Comparison of ENCODE assay signal across 8 cellular contexts in genomic region chr1:32107742-32108661, GRCh38. TPM values are rescaled to one million over a fixed set of nuclear protein-coding genes. Genes with fewer than 3 reads are reported as not detected.
DNase-seq lines count a peak whose midpoint lies in the region; ATAC-seq and TF ChIP-seq lines count a peak whose summit lies in the region.

Gene KPNA6, plus strand, starts transcription at chr1:32108056. Its CDS starts 75 bp downstream, at chr1:32108131.

- H3K9me3 Mint-ChIP-seq in Calu3 (ENCODE audit: low read depth, unreplicated experiment) = no peaks in the 10 kb centered on the region

- H3K27ac ChIP-seq in mucosa of rectum (ENCODE audit: low read depth in 2 of 2, low read length in 2 of 2) = peak within 1 kb of the TSS; percentile 85 to 93

- peaks cover 0 to 2% of the 10 kb centered on the region in 2 donors for H3K36me3 ChIP-seq in mucosa of rectum (ENCODE audit: control insufficient read depth in 2 of 2, insufficient read depth in 2 of 2, low read length in 2 of 2)

- peaks cover 14 to 15% of the 10 kb centered on the region in 2 donors for H3K4me1 ChIP-seq in mucosa of rectum (ENCODE audit: control insufficient read depth in 2 of 2, insufficient read depth in 2 of 2, low read length in 2 of 2)

- peaks cover 10% of the 10 kb centered on the region for H3K4me1 Mint-ChIP-seq in Calu3 (ENCODE audit: low read depth, unreplicated experiment)

- H3K9ac ChIP-seq in mucosa of rectum (ENCODE audit: low read depth in 1 of 2, low read length in 2 of 2) = peak within 1 kb of the TSS; percentile 92 to 98

- H3K9me3 ChIP-seq in mucosa of rectum (ENCODE audit: control insufficient read depth in 2 of 2, low read length in 2 of 2) = no peaks in the 10 kb centered on the region

- peak; percentile 54 for ATAC-seq in GM21515 (IDR thresholded peaks at IDR 0.05; ENCODE audit: unreplicated experiment)

- H3K27me3 ChIP-seq in mucosa of rectum (ENCODE audit: control insufficient read depth in 2 of 2, insufficient read depth in 2 of 2, low read length in 2 of 2) = no peaks in the 10 kb centered on the region

- CTCF ChIA-PET in Calu3 (lab: Charles Lee) = interaction anchor here (0.6 to 1.6 kb wide), 14 partner anchors 11 to 742 kb away, joined by 3 to 9 read pairs (median 3); partner anchors contain the start of genes KHDRBS1 and TMEM39B

- TF ChIP-seq POLR2A in erythroblast (IDR thresholded peaks at IDR 0.05; ENCODE audit: low read length) = peak; percentile 75

- peak within 1 kb of the TSS; percentile 99 for H3K4me3 ChIP-seq in mucosa of rectum (ENCODE audit: low read length in 2 of 2)

- BruUV-seq in Calu3 (replicated peaks; lab: Mats Ljungman, UMichigan) = no TSS peak

- peak within 1 kb of the TSS; percentile 98 for H3K4me3 Mint-ChIP-seq in Calu3 (ENCODE audit: low read depth, unreplicated experiment)

- H3K36me3 Mint-ChIP-seq in Calu3 (ENCODE audit: insufficient read depth, unreplicated experiment) = peaks cover 23% of the 10 kb centered on the region

- intact Hi-C loops in Calu3 (cut with micrococcal nuclease; ENCODE audit: unreplicated experiment) = loop anchor here (2.0 kb wide), 1 partner anchor 41 kb away; no protein-coding TSS in a partner anchor

- no peak for TF ChIP-seq CTCF in Calu3 (IDR thresholded peaks at IDR 0.05; ENCODE audit: unreplicated experiment)

- peak within 1 kb of the TSS; percentile 81 for H3K27ac Mint-ChIP-seq in Calu3 (ENCODE audit: unreplicated experiment)

- no peaks in the 10 kb centered on the region for H3K27me3 Mint-ChIP-seq in Calu3 (ENCODE audit: unreplicated experiment)

- DNase-seq in Calu3 (peak; percentile 88), KG1 (lab: John Stamatoyannopoulos, UW) (peak; percentile 71), erythroblast (lab: John Stamatoyannopoulos, UW) (peak; percentile 97 to 98)
- DNase-seq in activated T-cell treated with anti-CD3 and anti-CD28 coated beads, Interleukin-2, amount 50 U/mL, for 1 hour = peak; percentile 89
- DNase-seq in stimulated activated CD8-positive, alpha-beta memory T cell treated with anti-CD3 and anti-CD28 coated beads, Interleukin-4, amount 100 ng/mL, for 4 hours (ENCODE audit: low read depth in 2 of 2, low spot score in 1 of 2) = peak; percentile 76 to 81

TF ChIP-seq in PFSK-1, 5 proteins besides CTCF, POLR2A, EP300 and RAD21:
- TF ChIP-seq REST (IDR thresholded peaks at IDR 0.05; ENCODE audit: insufficient read depth in 1 of 2, low read depth in 2 of 2, low read length in 2 of 2) (no peak), TAF1 (IDR thresholded peaks at IDR 0.05; ENCODE audit: borderline replicate concordance, insufficient read depth, low read length) (peak; percentile 49; the same call in 1 of the 2 replicates), SIN3A (IDR thresholded peaks at IDR 0.05; ENCODE audit: borderline replicate concordance, insufficient read depth, low read length) (peak; percentile 58; the same call in 1 of the 2 replicates), POLR2AphosphoS5 (IDR thresholded peaks at IDR 0.05; ENCODE audit: low read depth, low read length) (peak; percentile 68), FOXP2 (optimal IDR thresholded peaks at IDR 0.05; ENCODE audit: borderline replicate concordance, extremely low read depth, extremely low read length, insufficient read depth) (no peak)
TF ChIP-seq in PFSK-1: peak in this region for 3.

RNA-seq across cellular contexts. Expression of gene KPNA6, which starts in this region (rescaled TPM):
- 84.3 and 84.4 TPM in 2 replicates for total RNA-seq in Calu3 (2022)
- 9.2 TPM for polyA plus RNA-seq in PFSK-1 (2012; ENCODE audit: insufficient read length, low read depth)

Comparison
In these comparisons a context has a peak if more than half of its experiments do, and no peak if none do; other contexts are left out.
1. Peak in every context shown above with its lines: DNase-seq, ATAC-seq, H3K4me3 ChIP-seq and H3K27ac ChIP-seq.